Comparison of ENCODE assay signal across 16 cellular contexts in genomic region chr11:64827451-64827839, GRCh38. TPM values are rescaled to one million over a fixed set of nuclear protein-coding genes. Genes with fewer than 3 reads are reported as not detected.
DNase-seq lines count a peak whose midpoint lies in the region; ATAC-seq, FAIRE-seq and TF ChIP-seq lines count a peak whose summit lies in the region.
"Had no signal": no experiment of that assay in that cellular context is flagged by ENCODE, and none has a peak within 500 bp of the region (broad histone marks: within the 10 kb centered on the region; RNA-seq: fewer than 3 reads in every experiment).

No MANE protein-coding gene starts in this region.

- TF ChIP-seq RAD21 in K562 (CRISPR knock-in tag; conservative IDR thresholded peaks at IDR 0.05 in 1 of 2, IDR thresholded peaks at IDR 0.05 in 1 of 2) = no peak
- TF ChIP-seq RAD21 in SK-N-SH (IDR thresholded peaks at IDR 0.05; ENCODE audit: low read length) = no peak

- H3K23ac ChIP-seq in neuronal stem cell (ENCODE audit: low read depth, low read length, poor library complexity) = peak overlapping the region; percentile 95

- H3K9me3 ChIP-seq in K562 (replicated peaks; ENCODE audit: control insufficient read depth, insufficient read depth, low read depth, low read length) (no peaks in the 10 kb centered on the region), kidney (ENCODE audit: control insufficient read depth in 1 of 2, low read length in 2 of 2) (no peaks in the 10 kb centered on the region), neuronal stem cell (replicated peaks in 1 of 2; ENCODE audit: control insufficient read depth in 2 of 2, insufficient read depth in 1 of 2, low read depth in 1 of 2, low read length in 2 of 2) (no peaks in the 10 kb centered on the region), SK-N-SH (no peaks in the 10 kb centered on the region)
- H3K9me3 ChIP-seq: BLaER1, HAP-1 had no signal

- peak overlapping the region; percentile 74 for H4K8ac ChIP-seq in neuronal stem cell (ENCODE audit: low read depth, low read length)

- TF ChIP-seq EP300 in K562 (IDR thresholded peaks at IDR 0.05; ENCODE audit: low read length) (no peak), SK-N-SH (IDR thresholded peaks at IDR 0.05; ENCODE audit: borderline replicate concordance in 1 of 2, low read depth in 1 of 2, low read length in 1 of 2) (no peak)

- BruUV-seq in K562 (replicated peaks; lab: Mats Ljungman, UMichigan) = no TSS peak

- H4K20me1 ChIP-seq in K562 (replicated peaks; ENCODE audit: control insufficient read depth, insufficient read depth, low read length) (no peaks in the 10 kb centered on the region), SK-N-SH (ENCODE audit: insufficient read depth) (no peaks in the 10 kb centered on the region)
- H4K20me1 ChIP-seq: BLaER1 had no signal

- H2BK5ac ChIP-seq in neuronal stem cell (ENCODE audit: low read length) = no peak overlapping the region

- H4K91ac ChIP-seq in neuronal stem cell (ENCODE audit: low read depth, low read length, poor library complexity) = no peak overlapping the region

- peak overlapping the region; percentile 76 for H2BK15ac ChIP-seq in neuronal stem cell (ENCODE audit: low read length)

- H3K4me2 ChIP-seq in K562 (ENCODE audit: insufficient read depth, low read length) = no peak overlapping the region
- no peak overlapping the region for H3K4me2 ChIP-seq in neuronal stem cell (ENCODE audit: insufficient read depth, low read length, poor library complexity, severe bottlenecking)
- no peak overlapping the region for H3K4me2 ChIP-seq in SK-N-SH
- H3K4me2 ChIP-seq: BLaER1 had no signal

- peak overlapping the region; percentile 80 for H2AK5ac ChIP-seq in neuronal stem cell (ENCODE audit: low read depth, low read length)

- H3K18ac ChIP-seq in neuronal stem cell (ENCODE audit: low read length) = peak overlapping the region; percentile 54

- in situ Hi-C loops in K562 (cut with MboI) = no loop called here

- CTCF ChIA-PET in K562 (lab: Yijun Ruan, JAX; ENCODE audit: low intra/inter-chr PET ratio) = no interaction called here
- CTCF ChIA-PET in SK-N-SH (lab: Yijun Ruan, JAX) = no interaction called here

- peaks cover 49% of the 10 kb centered on the region for H3K36me3 ChIP-seq in K562 (ENCODE audit: control insufficient read depth, insufficient read depth, low read length)
- peaks cover 0 to 3% of the 10 kb centered on the region in 2 donors for H3K36me3 ChIP-seq in kidney (ENCODE audit: control insufficient read depth in 1 of 2, insufficient read depth in 2 of 2, low read length in 2 of 2)
- no peaks in the 10 kb centered on the region for H3K36me3 ChIP-seq in neuronal stem cell (replicated peaks in 1 of 2; ENCODE audit: control insufficient read depth in 2 of 2, insufficient read depth in 2 of 2, low read length in 2 of 2)
- no peaks in the 10 kb centered on the region for H3K36me3 ChIP-seq in SK-N-SH (replicated peaks in 1 of 2; ENCODE audit: control insufficient read depth in 1 of 2, insufficient read depth in 2 of 2, low read length in 1 of 2)
- H3K36me3 ChIP-seq: BLaER1, HAP-1 had no signal

- H3K4me1 ChIP-seq in K562 (replicated peaks in 1 of 2; ENCODE audit: control insufficient read depth in 2 of 2, insufficient read depth in 2 of 2, low read length in 2 of 2) (peaks cover 10 to 45% of the 10 kb centered on the region in 2 experiments; a peak in 4 of 5 replicates), kidney (ENCODE audit: control insufficient read depth in 1 of 2, insufficient read depth in 1 of 2, low read depth in 1 of 2, low read length in 2 of 2) (no peaks in the 10 kb centered on the region), neuronal stem cell (ENCODE audit: control insufficient read depth in 2 of 2, insufficient read depth in 1 of 2, low read depth in 1 of 2, low read length in 2 of 2) (peaks cover 0 to 1% of the 10 kb centered on the region in 2 donors), SK-N-SH (ENCODE audit: control insufficient read depth in 1 of 2, insufficient read depth in 2 of 2, low read depth in 1 of 2, low read length in 1 of 2) (no peaks in the 10 kb centered on the region; a peak in 1 of 4 replicates)
- H3K4me1 ChIP-seq: HAP-1 had no signal

- H3K27ac ChIP-seq in K562 (ENCODE audit: extremely low read depth, low read depth, low read length) (no peak overlapping the region; the same call in 2 of the 3 replicates), kidney (ENCODE audit: low read depth in 2 of 2, low read length in 2 of 2) (no peak overlapping the region), neuronal stem cell (replicated peaks; ENCODE audit: low read length) (no peak overlapping the region), SK-N-SH (ENCODE audit: low read depth in 2 of 2, low read length in 1 of 2) (no peak overlapping the region)
- H3K27ac ChIP-seq: BLaER1, GM23248 had no signal

- no peaks in the 10 kb centered on the region for H3K9me2 ChIP-seq in SK-N-SH

- H3K14ac ChIP-seq in neuronal stem cell (ENCODE audit: low read length) = no peak overlapping the region

- no peak for TF ChIP-seq POLR2A in K562 (conservative IDR thresholded peaks at IDR 0.05)

- H3K27me3 ChIP-seq in K562 (ENCODE audit: control insufficient read depth in 2 of 2, insufficient read depth in 2 of 2, low read length in 2 of 2) (no peaks in the 10 kb centered on the region), neuronal stem cell (ENCODE audit: control insufficient read depth in 3 of 3, insufficient read depth in 3 of 3, low read depth in 1 of 3, low read length in 3 of 3) (peaks cover 0 to 15% (median 0%) of the 10 kb centered on the region in 3 experiments), SK-N-SH (ENCODE audit: insufficient read depth) (no peaks in the 10 kb centered on the region; the same call in 1 of the 2 replicates)
- H3K27me3 ChIP-seq: BLaER1 had no signal

- no peak for DNase-seq in K562 (ENCODE audit: extremely low read depth in 1 of 4, low spot score in 3 of 4)
- peak; percentile 72 for DNase-seq in kidney
- no peak for DNase-seq in neuronal stem cell (ENCODE audit: low spot score)
- no peak for DNase-seq in DMS 273 treated with DMSO at 0.1 percent for 48 hours (lab: John Stamatoyannopoulos, UW)
- no peak for DNase-seq in amniotic stem cell (lab: John Stamatoyannopoulos, UW)
- DNase-seq in SK-N-SH = no peak
- DNase-seq: 8988T; CD8-positive, alpha-beta T cell; COR-L47; GM23248 had no signal

- H3K9ac ChIP-seq in K562 (ENCODE audit: insufficient read depth in 1 of 2, low read depth in 2 of 2, low read length in 2 of 2) (peak overlapping the region in 1 of 2 experiments; percentile 43; a peak in 2 of 4 replicates), kidney (ENCODE audit: low read length in 2 of 2) (no peak overlapping the region), neuronal stem cell (ENCODE audit: low read depth, low read length, poor library complexity) (no peak overlapping the region), SK-N-SH (no peak overlapping the region)
- H3K9ac ChIP-seq: BLaER1, GM23248 had no signal

- FAIRE-seq in K562 (lab: Jason Lieb, UNC) (no peak), kidney (lab: Jason Lieb, UNC) (no peak)
- FAIRE-seq: G401.6, GM12891, GM19239 had no signal

- ATAC-seq in K562 (no peak), GM19324 (IDR thresholded peaks at IDR 0.05; ENCODE audit: low FRiP score, unreplicated experiment) (no peak)
- ATAC-seq: CD8-positive, alpha-beta T cell had no signal

- POLR2A ChIA-PET in K562 (lab: Yijun Ruan, JAX) (interaction anchor here (0.6 to 1.5 kb wide), 2 partner anchors 9 to 12 kb away, joined by 3 read pairs; no protein-coding TSS in a partner anchor), SK-N-SH (lab: Yijun Ruan, JAX) (no interaction called here)

- H3F3A ChIP-seq in SK-N-SH (replicated peaks; ENCODE audit: insufficient read depth) = no peaks in the 10 kb centered on the region

- H3K79me1 ChIP-seq in neuronal stem cell (ENCODE audit: low read depth, low read length) = no peaks in the 10 kb centered on the region

- peak overlapping the region; percentile 86 for H3K4ac ChIP-seq in neuronal stem cell (ENCODE audit: low read length)

- H2AFZ ChIP-seq in K562 (ENCODE audit: low read depth, low read length) = no peak overlapping the region
- no peak overlapping the region for H2AFZ ChIP-seq in neuronal stem cell (ENCODE audit: low read length)
- H2AFZ ChIP-seq in SK-N-SH (ENCODE audit: low read depth) = no peak overlapping the region
- H2AFZ ChIP-seq: GM23248 had no signal

- intact Hi-C loops in K562 (cut with micrococcal nuclease) (no loop called here), kidney (cut with DNase I) (no loop called here)

- no peak overlapping the region for H3K4me3 ChIP-seq in K562
- no peak overlapping the region for H3K4me3 ChIP-seq in kidney (ENCODE audit: low read length in 2 of 2)
- H3K4me3 ChIP-seq in neuronal stem cell (ENCODE audit: low read length in 2 of 2) = no peak overlapping the region
- H3K4me3 ChIP-seq in SK-N-SH (ENCODE audit: low read depth in 2 of 2, low read length in 1 of 2) = no peak overlapping the region
- H3K4me3 ChIP-seq: BLaER1, GM23248, HAP-1 had no signal

- TF ChIP-seq CTCF in K562 (IDR thresholded peaks at IDR 0.05 in 2 of 3, conservative IDR thresholded peaks at IDR 0.05 in 1 of 3; ENCODE audit: insufficient read depth in 2 of 3, low read depth in 1 of 3, low read length in 3 of 3) (no peak), kidney (IDR thresholded peaks at IDR 0.05; ENCODE audit: borderline replicate concordance, extremely low read depth, insufficient read depth) (no peak), SK-N-SH (IDR thresholded peaks at IDR 0.05) (no peak)

- WGBS in K562 (ENCODE audit: insufficient coverage, low coverage, missing lambda C conversion rate) = 96% methylated on average over 20 of the region's 22 CpGs
- WGBS in neuronal stem cell (ENCODE audit: extremely low coverage in 2 of 2, insufficient read length in 2 of 2, insufficient replicate concordance in 1 of 2), 2 donors = no CpG with 5 or more reads among the region's 22 CpGs
- 91% methylated on average over 19 of the region's 22 CpGs for WGBS in SK-N-SH (ENCODE audit: low lambda C conversion rate)

- no peak overlapping the region for H2BK12ac ChIP-seq in neuronal stem cell (ENCODE audit: low read length)

- no peaks in the 10 kb centered on the region for H3K79me2 ChIP-seq in K562 (ENCODE audit: control insufficient read depth, insufficient read depth, low read length)
- no peaks in the 10 kb centered on the region for H3K79me2 ChIP-seq in SK-N-SH (ENCODE audit: insufficient read depth)

- no peaks in the 10 kb centered on the region for H3K9me1 ChIP-seq in K562 (ENCODE audit: control insufficient read depth, insufficient read depth, low read length)

- no peak overlapping the region for H2BK120ac ChIP-seq in neuronal stem cell (ENCODE audit: low read depth, low read length)

RNA-seq across cellular contexts. Expression of gene CDC42BPG, which starts 17.0 kb away (rescaled TPM):
- total RNA-seq in K562 (2011; cell fraction: chromatin; rRNA removed; ENCODE audit: low replicate concordance) = 19.1 and 64.6 TPM in 2 replicates
- total RNA-seq in K562 (2011; cell fraction: nucleolus; rRNA removed) = 33.3 and 37.9 TPM in 2 replicates
- total RNA-seq in K562 (2011; cell fraction: nucleoplasm; rRNA removed) = 16.2 and 19.7 TPM in 2 replicates
- total RNA-seq in K562 (2014; rRNA removed) (4.0 and 7.1 TPM in 2 replicates), K562 (2014; rRNA removed; fragmentation: Illumina TruSeq; extraction: Trizol) (0.99 and 1.1 TPM in 2 replicates), K562 (2015; rRNA removed; fragmentation: Illumina TruSeq; extraction: Trizol) (2.1 and 2.5 TPM in 2 replicates), K562 (2021) (7.4 and 8.8 TPM in 2 replicates), kidney (20.7 TPM)
- polyA plus RNA-seq in K562 (2011; rRNA removed) (2.2 and 3.6 TPM in 2 replicates), K562 (2014; fragmentation: Illumina TruSeq; extraction: Trizol) (1.8 and 4.6 TPM in 2 replicates), K562 (2014; fragmentation: Nextera tagmentation; extraction: Ambion mirVana) (under 1 TPM; 0.04 to 0.08 TPM), K562 (2014; rRNA removed) (7.9 and 11.8 TPM in 2 replicates), kidney (ENCODE audit: insufficient read depth, low read depth, low replicate concordance) (4.5 TPM), SK-N-SH (2012; rRNA removed) (0.33 and 0.42 TPM in 2 replicates)
- 2.0 and 4.5 TPM in 2 replicates for polyA plus RNA-seq in K562 (2011; cell fraction: cytosol; rRNA removed)
- 15.1 and 28.5 TPM in 2 replicates for polyA plus RNA-seq in K562 (2011; cell fraction: nucleus; rRNA removed)
- polyA plus RNA-seq in K562 (2012) = 4.7 and 6.3 TPM in 2 replicates
- 2.1 and 3.0 TPM in 2 replicates for polyA minus RNA-seq in K562 (2011; rRNA and poly(A)+ RNA removed)
- polyA minus RNA-seq in K562 (2011; cell fraction: cytosol; rRNA and poly(A)+ RNA removed) = 3.2 and 3.5 TPM in 2 replicates
- polyA minus RNA-seq in K562 (2011; cell fraction: nucleus; rRNA and poly(A)+ RNA removed) = 12.1 and 12.2 TPM in 2 replicates
- polyA plus RNA-seq in neuronal stem cell (2013, experiment 1 of 2) = 1.1 TPM
- 1.1 TPM for polyA plus RNA-seq in neuronal stem cell (2013, experiment 2 of 2)
- polyA plus RNA-seq in SK-N-SH (2012; cell fraction: cytosol; rRNA removed) = 0.15 and 0.25 TPM in 2 replicates
- polyA plus RNA-seq in SK-N-SH (2012; cell fraction: nucleus; rRNA removed) = 1.00 and 1.3 TPM in 2 replicates
- total RNA-seq: GM23248 had no signal
- polyA plus RNA-seq: GM23248 had no signal

RNA-seq across cellular contexts. Expression of gene MEN1, which starts 17.1 kb away (rescaled TPM):
- total RNA-seq in K562 (2011; cell fraction: chromatin; rRNA removed; ENCODE audit: low replicate concordance) = 33.3 and 80.8 TPM in 2 replicates
- 78.7 and 86.4 TPM in 2 replicates for total RNA-seq in K562 (2011; cell fraction: nucleolus; rRNA removed)
- 51.5 and 54.8 TPM in 2 replicates for total RNA-seq in K562 (2011; cell fraction: nucleoplasm; rRNA removed)
- total RNA-seq in K562 (2014; rRNA removed) = 24.3 and 29.4 TPM in 2 replicates
- 6.3 and 7.3 TPM in 2 replicates for total RNA-seq in K562 (2014; rRNA removed; fragmentation: Illumina TruSeq; extraction: Trizol)
- 12.3 and 15.0 TPM in 2 replicates for total RNA-seq in K562 (2015; rRNA removed; fragmentation: Illumina TruSeq; extraction: Trizol)
- total RNA-seq in K562 (2021) = 55.7 and 57.2 TPM in 2 replicates
- polyA plus RNA-seq in K562 (2011; rRNA removed) = 19.3 and 34.7 TPM in 2 replicates
- polyA plus RNA-seq in K562 (2011; cell fraction: cytosol; rRNA removed) = 22.5 and 54.7 TPM in 2 replicates
- 88.7 and 149 TPM in 2 replicates for polyA plus RNA-seq in K562 (2011; cell fraction: nucleus; rRNA removed)
- 41.1 and 44.4 TPM in 2 replicates for polyA plus RNA-seq in K562 (2012)
- polyA plus RNA-seq in K562 (2014; fragmentation: Illumina TruSeq; extraction: Trizol) = 42.7 and 48.3 TPM in 2 replicates
- 1 to 10 TPM; 3.4 to 3.9 TPM for polyA plus RNA-seq in K562 (2014; fragmentation: Nextera tagmentation; extraction: Ambion mirVana)
- polyA plus RNA-seq in K562 (2014; rRNA removed) = 40.5 and 42.5 TPM in 2 replicates
- polyA minus RNA-seq in K562 (2011; rRNA and poly(A)+ RNA removed) = 6.3 and 9.1 TPM in 2 replicates
- 24.1 and 29.2 TPM in 2 replicates for polyA minus RNA-seq in K562 (2011; cell fraction: cytosol; rRNA and poly(A)+ RNA removed)
- polyA minus RNA-seq in K562 (2011; cell fraction: nucleus; rRNA and poly(A)+ RNA removed) = 19.9 and 21.0 TPM in 2 replicates
- 20.9 TPM for total RNA-seq in kidney
- polyA plus RNA-seq in kidney (ENCODE audit: insufficient read depth, low read depth, low replicate concordance) = 24.0 TPM
- polyA plus RNA-seq in neuronal stem cell (2013, experiment 1 of 2) = 59.7 TPM
- polyA plus RNA-seq in neuronal stem cell (2013, experiment 2 of 2) = 59.7 TPM
- polyA plus RNA-seq in SK-N-SH (2012; rRNA removed) = 40.7 and 52.9 TPM in 2 replicates
- 17.3 and 26.9 TPM in 2 replicates for polyA plus RNA-seq in SK-N-SH (2012; cell fraction: cytosol; rRNA removed)
- 101 and 105 TPM in 2 replicates for polyA plus RNA-seq in SK-N-SH (2012; cell fraction: nucleus; rRNA removed)

RNA-seq across cellular contexts. Expression of gene MAP4K2, which starts 24.4 kb away (rescaled TPM):
- 11.3 and 40.1 TPM in 2 replicates for total RNA-seq in K562 (2011; cell fraction: chromatin; rRNA removed; ENCODE audit: low replicate concordance)
- 20.5 and 22.5 TPM in 2 replicates for total RNA-seq in K562 (2011; cell fraction: nucleolus; rRNA removed)
- 7.3 and 11.7 TPM in 2 replicates for total RNA-seq in K562 (2011; cell fraction: nucleoplasm; rRNA removed)
- 9.6 and 13.7 TPM in 2 replicates for total RNA-seq in K562 (2014; rRNA removed)
- total RNA-seq in K562 (2014; rRNA removed; fragmentation: Illumina TruSeq; extraction: Trizol) = 3.4 and 4.9 TPM in 2 replicates
- 7.0 and 8.5 TPM in 2 replicates for total RNA-seq in K562 (2015; rRNA removed; fragmentation: Illumina TruSeq; extraction: Trizol)
- total RNA-seq in K562 (2021) = 13.9 and 14.5 TPM in 2 replicates
- 7.3 and 11.2 TPM in 2 replicates for polyA plus RNA-seq in K562 (2011; rRNA removed)
- polyA plus RNA-seq in K562 (2011; cell fraction: cytosol; rRNA removed) = 11.2 and 14.4 TPM in 2 replicates
- 40.2 and 43.0 TPM in 2 replicates for polyA plus RNA-seq in K562 (2011; cell fraction: nucleus; rRNA removed)
- 9.6 and 14.0 TPM in 2 replicates for polyA plus RNA-seq in K562 (2012)
- 8.5 and 12.2 TPM in 2 replicates for polyA plus RNA-seq in K562 (2014; fragmentation: Illumina TruSeq; extraction: Trizol)
- polyA plus RNA-seq in K562 (2014; fragmentation: Nextera tagmentation; extraction: Ambion mirVana) = under 1 TPM; 0.13 to 0.39 TPM
- polyA plus RNA-seq in K562 (2014; rRNA removed) = 10.5 and 11.6 TPM in 2 replicates
- polyA minus RNA-seq in K562 (2011; rRNA and poly(A)+ RNA removed) = 5.1 and 6.7 TPM in 2 replicates
- 8.8 and 11.1 TPM in 2 replicates for polyA minus RNA-seq in K562 (2011; cell fraction: cytosol; rRNA and poly(A)+ RNA removed)
- polyA minus RNA-seq in K562 (2011; cell fraction: nucleus; rRNA and poly(A)+ RNA removed) = 5.8 and 12.4 TPM in 2 replicates
- total RNA-seq in kidney = 12.5 TPM
- polyA plus RNA-seq in kidney (ENCODE audit: insufficient read depth, low read depth, low replicate concordance) = 15.4 TPM
- polyA plus RNA-seq in neuronal stem cell (2013, experiment 1 of 2) = 11.1 TPM
- polyA plus RNA-seq in neuronal stem cell (2013, experiment 2 of 2) = 11.6 TPM
- 17.4 and 20.0 TPM in 2 replicates for polyA plus RNA-seq in SK-N-SH (2012; rRNA removed)
- 6.5 and 10.8 TPM in 2 replicates for polyA plus RNA-seq in SK-N-SH (2012; cell fraction: cytosol; rRNA removed)
- 52.1 and 63.7 TPM in 2 replicates for polyA plus RNA-seq in SK-N-SH (2012; cell fraction: nucleus; rRNA removed)

RNA-seq across cellular contexts. Expression of gene SF1, which starts 49.1 kb away (rescaled TPM):
- total RNA-seq in K562 (2011; cell fraction: chromatin; rRNA removed; ENCODE audit: low replicate concordance) = 535 and 698 TPM in 2 replicates
- total RNA-seq in K562 (2011; cell fraction: nucleolus; rRNA removed) = 252 and 253 TPM in 2 replicates
- 451 and 617 TPM in 2 replicates for total RNA-seq in K562 (2011; cell fraction: nucleoplasm; rRNA removed)
- total RNA-seq in K562 (2014; rRNA removed) = 141 and 158 TPM in 2 replicates
- total RNA-seq in K562 (2014; rRNA removed; fragmentation: Illumina TruSeq; extraction: Trizol) = 111 and 122 TPM in 2 replicates
- 78.3 and 84.0 TPM in 2 replicates for total RNA-seq in K562 (2015; rRNA removed; fragmentation: Illumina TruSeq; extraction: Trizol)
- total RNA-seq in K562 (2021) = 295 and 334 TPM in 2 replicates
- 64.3 and 88.2 TPM in 2 replicates for polyA plus RNA-seq in K562 (2011; rRNA removed)
- polyA plus RNA-seq in K562 (2011; cell fraction: cytosol; rRNA removed) = 38.0 and 43.0 TPM in 2 replicates
- polyA plus RNA-seq in K562 (2011; cell fraction: nucleus; rRNA removed) = 224 and 275 TPM in 2 replicates
- polyA plus RNA-seq in K562 (2012) = 197 and 225 TPM in 2 replicates
- 207 and 244 TPM in 2 replicates for polyA plus RNA-seq in K562 (2014; fragmentation: Illumina TruSeq; extraction: Trizol)
- 10 to 100 TPM; 13.1 to 14.0 TPM for polyA plus RNA-seq in K562 (2014; fragmentation: Nextera tagmentation; extraction: Ambion mirVana)
- 123 and 131 TPM in 2 replicates for polyA plus RNA-seq in K562 (2014; rRNA removed)
- 94.0 and 130 TPM in 2 replicates for polyA minus RNA-seq in K562 (2011; rRNA and poly(A)+ RNA removed)
- polyA minus RNA-seq in K562 (2011; cell fraction: cytosol; rRNA and poly(A)+ RNA removed) = 61.7 and 83.6 TPM in 2 replicates
- 141 and 236 TPM in 2 replicates for polyA minus RNA-seq in K562 (2011; cell fraction: nucleus; rRNA and poly(A)+ RNA removed)
- 320 TPM for total RNA-seq in kidney
- polyA plus RNA-seq in kidney (ENCODE audit: insufficient read depth, low read depth, low replicate concordance) = 87.5 TPM
- polyA plus RNA-seq in neuronal stem cell (2013, experiment 1 of 2) = 214 TPM
- 215 TPM for polyA plus RNA-seq in neuronal stem cell (2013, experiment 2 of 2)
- 59.4 and 66.3 TPM in 2 replicates for polyA plus RNA-seq in SK-N-SH (2012; rRNA removed)
- polyA plus RNA-seq in SK-N-SH (2012; cell fraction: cytosol; rRNA removed) = 60.8 and 62.6 TPM in 2 replicates
- 316 TPM in 2 replicates for polyA plus RNA-seq in SK-N-SH (2012; cell fraction: nucleus; rRNA removed)

RNA-seq across cellular contexts. Expression of gene EHD1, which starts 51.0 kb away (rescaled TPM):
- 20.8 and 92.1 TPM in 2 replicates for total RNA-seq in K562 (2011; cell fraction: chromatin; rRNA removed; ENCODE audit: low replicate concordance)
- total RNA-seq in K562 (2011; cell fraction: nucleolus; rRNA removed) = 57.7 and 64.3 TPM in 2 replicates
- 24.2 and 37.8 TPM in 2 replicates for total RNA-seq in K562 (2011; cell fraction: nucleoplasm; rRNA removed)
- total RNA-seq in K562 (2014; rRNA removed) = 39.1 and 40.0 TPM in 2 replicates
- total RNA-seq in K562 (2014; rRNA removed; fragmentation: Illumina TruSeq; extraction: Trizol) = 7.2 and 11.5 TPM in 2 replicates
- total RNA-seq in K562 (2015; rRNA removed; fragmentation: Illumina TruSeq; extraction: Trizol) = 12.7 and 12.9 TPM in 2 replicates
- 65.0 and 69.6 TPM in 2 replicates for total RNA-seq in K562 (2021)
- polyA plus RNA-seq in K562 (2011; rRNA removed) = 16.4 and 34.2 TPM in 2 replicates
- polyA plus RNA-seq in K562 (2011; cell fraction: cytosol; rRNA removed) = 30.6 and 56.6 TPM in 2 replicates
- polyA plus RNA-seq in K562 (2011; cell fraction: nucleus; rRNA removed) = 30.2 and 48.9 TPM in 2 replicates
- polyA plus RNA-seq in K562 (2012) = 38.5 and 52.8 TPM in 2 replicates
- polyA plus RNA-seq in K562 (2014; fragmentation: Illumina TruSeq; extraction: Trizol) = 41.0 and 45.1 TPM in 2 replicates
- polyA plus RNA-seq in K562 (2014; fragmentation: Nextera tagmentation; extraction: Ambion mirVana) = under 1 TPM; 0.46 to 0.59 TPM
- 26.8 and 27.3 TPM in 2 replicates for polyA plus RNA-seq in K562 (2014; rRNA removed)
- 26.8 and 39.2 TPM in 2 replicates for polyA minus RNA-seq in K562 (2011; rRNA and poly(A)+ RNA removed)
- 50.9 and 64.3 TPM in 2 replicates for polyA minus RNA-seq in K562 (2011; cell fraction: cytosol; rRNA and poly(A)+ RNA removed)
- 17.4 and 22.8 TPM in 2 replicates for polyA minus RNA-seq in K562 (2011; cell fraction: nucleus; rRNA and poly(A)+ RNA removed)
- total RNA-seq in kidney = 76.1 TPM
- 48.9 TPM for polyA plus RNA-seq in kidney (ENCODE audit: insufficient read depth, low read depth, low replicate concordance)
- 24.4 TPM for polyA plus RNA-seq in neuronal stem cell (2013, experiment 1 of 2)
- polyA plus RNA-seq in neuronal stem cell (2013, experiment 2 of 2) = 23.3 TPM
- 57.6 and 93.3 TPM in 2 replicates for polyA plus RNA-seq in SK-N-SH (2012; rRNA removed)
- polyA plus RNA-seq in SK-N-SH (2012; cell fraction: cytosol; rRNA removed) = 34.4 and 51.6 TPM in 2 replicates
- polyA plus RNA-seq in SK-N-SH (2012; cell fraction: nucleus; rRNA removed) = 104 and 118 TPM in 2 replicates
